In the genomic region with DNA sequence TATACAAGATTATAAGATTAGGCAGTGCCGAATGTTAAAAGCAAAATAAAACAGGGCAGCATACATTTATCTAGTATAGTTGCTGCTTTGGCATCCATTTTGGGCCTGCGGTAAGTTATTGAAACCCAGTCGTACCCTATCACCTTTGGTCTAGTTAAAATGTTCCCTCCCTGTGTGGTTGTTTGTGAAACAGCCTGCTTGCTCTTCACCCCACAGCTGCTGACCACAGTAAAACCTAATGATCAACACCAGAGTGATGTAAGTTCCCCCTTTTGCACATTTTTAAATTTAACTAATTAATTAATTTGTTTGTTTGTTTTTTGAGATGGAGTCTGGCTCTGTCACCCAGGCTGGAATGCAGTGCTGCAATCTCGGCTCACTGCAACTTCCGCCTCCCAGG, we compare ENCODE assay signal across 13 cellular contexts. TPM values are rescaled to one million over a fixed set of nuclear protein-coding genes. Genes with fewer than 3 reads are reported as not detected.
A peak's percentile ranks its signal among the peaks of the same experiment; 100 is the strongest.
DNase-seq lines count a peak whose midpoint lies in the region; ATAC-seq lines count a peak whose summit lies in the region.
"Had no signal": no experiment of that assay in that cellular context is flagged by ENCODE, and none has a peak within 500 bp of the region (broad histone marks: within the 10 kb centered on the region; RNA-seq: fewer than 3 reads in every experiment).

No MANE protein-coding gene starts in this region.

- POLR2A ChIA-PET in activated CD8-positive, alpha-beta T cell treated with anti-CD3 and anti-CD28 coated beads, Interleukin-2, amount 10 ng/mL, durations not matched to agents 7 days and 5 days (lab: Charles Lee), result no interaction called here
- POLR2A ChIA-PET in activated CD4-positive, alpha-beta memory T cell treated with anti-CD3 and anti-CD28 coated beads, Interleukin-2, amount 10 ng/mL, durations not matched to agents 7 days and 5 days (lab: Charles Lee), result no interaction called here

- ATAC-seq in GM18873 (IDR thresholded peaks at IDR 0.05; ENCODE audit: low FRiP score, unreplicated experiment) (peak; percentile 35), GM21619 (IDR thresholded peaks at IDR 0.05; ENCODE audit: unreplicated experiment) (peak; percentile 37), HG03457 (IDR thresholded peaks at IDR 0.05; ENCODE audit: unreplicated experiment) (peak; percentile 33), memory B cell (ENCODE audit: low read depth) (peak; percentile 85), Right ventricle myocardium superior (ENCODE audit: poor library complexity) (no peak)
- no peak for ATAC-seq in activated CD8-positive, alpha-beta T cell treated with anti-CD3 and anti-CD28 coated beads, Interleukin-2, amount 10 ng/mL, durations not matched to agents 7 days and 5 days
- ATAC-seq: lower lobe of right lung had no signal

- no peak overlapping the region for H3K4me3 Mint-ChIP-seq in memory B cell
- H3K4me3 Mint-ChIP-seq in activated CD8-positive, alpha-beta T cell treated with anti-CD3 and anti-CD28 coated beads, Interleukin-2, amount 10 ng/mL, durations not matched to agents 7 days and 5 days, result no peak overlapping the region
- H3K4me3 Mint-ChIP-seq in activated CD4-positive, alpha-beta memory T cell treated with anti-CD3 and anti-CD28 coated beads, Interleukin-2, amount 10 ng/mL, durations not matched to agents 7 days and 5 days, result no peak overlapping the region
- H3K4me3 Mint-ChIP-seq: CD14-positive monocyte had no signal

- peaks cover 3% of the 10 kb centered on the region for H3K27me3 Mint-ChIP-seq in memory B cell
- H3K27me3 Mint-ChIP-seq in activated CD8-positive, alpha-beta T cell treated with anti-CD3 and anti-CD28 coated beads, Interleukin-2, amount 10 ng/mL, durations not matched to agents 7 days and 5 days (ENCODE audit: low read depth), result no peaks in the 10 kb centered on the region
- peaks cover 7% of the 10 kb centered on the region for H3K27me3 Mint-ChIP-seq in activated CD4-positive, alpha-beta memory T cell treated with anti-CD3 and anti-CD28 coated beads, Interleukin-2, amount 10 ng/mL, durations not matched to agents 7 days and 5 days

- peaks cover 13% of the 10 kb centered on the region for H3K4me1 Mint-ChIP-seq in memory B cell
- H3K4me1 Mint-ChIP-seq in activated CD8-positive, alpha-beta T cell treated with anti-CD3 and anti-CD28 coated beads, Interleukin-2, amount 10 ng/mL, durations not matched to agents 7 days and 5 days (ENCODE audit: low read depth), result peaks cover 5% of the 10 kb centered on the region
- peaks cover 5% of the 10 kb centered on the region for H3K4me1 Mint-ChIP-seq in activated CD4-positive, alpha-beta memory T cell treated with anti-CD3 and anti-CD28 coated beads, Interleukin-2, amount 10 ng/mL, durations not matched to agents 7 days and 5 days
- H3K4me1 Mint-ChIP-seq: CD14-positive monocyte had no signal

- H3K27ac Mint-ChIP-seq in memory B cell, result no peak overlapping the region
- no peak overlapping the region for H3K27ac Mint-ChIP-seq in activated CD8-positive, alpha-beta T cell treated with anti-CD3 and anti-CD28 coated beads, Interleukin-2, amount 10 ng/mL, durations not matched to agents 7 days and 5 days
- no peak overlapping the region for H3K27ac Mint-ChIP-seq in activated CD4-positive, alpha-beta memory T cell treated with anti-CD3 and anti-CD28 coated beads, Interleukin-2, amount 10 ng/mL, durations not matched to agents 7 days and 5 days
- H3K27ac Mint-ChIP-seq: CD14-positive monocyte had no signal

- intact Hi-C loops in Right ventricle myocardium superior (cut with DNase I), result no loop called here

- CTCF ChIA-PET in activated CD8-positive, alpha-beta T cell treated with anti-CD3 and anti-CD28 coated beads, Interleukin-2, amount 10 ng/mL, durations not matched to agents 7 days and 5 days (lab: Charles Lee), result no interaction called here
- CTCF ChIA-PET in activated CD4-positive, alpha-beta memory T cell treated with anti-CD3 and anti-CD28 coated beads, Interleukin-2, amount 10 ng/mL, durations not matched to agents 7 days and 5 days (lab: Charles Lee), result no interaction called here

- no peak for DNase-seq in memory B cell (ENCODE audit: low spot score in 2 of 2)
- no peak for DNase-seq in activated CD8-positive, alpha-beta T cell treated with anti-CD3 and anti-CD28 coated beads, Interleukin-2, amount 10 ng/mL, durations not matched to agents 7 days and 5 days
- DNase-seq in Right ventricle myocardium superior, result no peak
- no peak for DNase-seq in activated CD4-positive, CD25-positive, alpha-beta regulatory T cell (lab: John Stamatoyannopoulos, UW)
- DNase-seq in activated CD4-positive, alpha-beta memory T cell treated with anti-CD3 and anti-CD28 coated beads, Interleukin-2, amount 10 ng/mL, durations not matched to agents 7 days and 5 days, result no peak
- DNase-seq: activated CD4-positive, alpha-beta T cell treated with anti-CD3 and anti-CD28 coated beads for 1 hour; lower lobe of right lung; NCI-H187 treated with DMSO at 0.1 percent for 48 hours; SW 1271 had no signal

- peaks cover 1% of the 10 kb centered on the region for H3K36me3 Mint-ChIP-seq in memory B cell
- H3K36me3 Mint-ChIP-seq in activated CD8-positive, alpha-beta T cell treated with anti-CD3 and anti-CD28 coated beads, Interleukin-2, amount 10 ng/mL, durations not matched to agents 7 days and 5 days (ENCODE audit: low read depth), result no peaks in the 10 kb centered on the region
- no peaks in the 10 kb centered on the region for H3K36me3 Mint-ChIP-seq in activated CD4-positive, alpha-beta memory T cell treated with anti-CD3 and anti-CD28 coated beads, Interleukin-2, amount 10 ng/mL, durations not matched to agents 7 days and 5 days (ENCODE audit: low read depth)
- H3K36me3 Mint-ChIP-seq: CD14-positive monocyte had no signal

- peaks cover 1% of the 10 kb centered on the region for H3K9me3 Mint-ChIP-seq in memory B cell
- H3K9me3 Mint-ChIP-seq in activated CD8-positive, alpha-beta T cell treated with anti-CD3 and anti-CD28 coated beads, Interleukin-2, amount 10 ng/mL, durations not matched to agents 7 days and 5 days (ENCODE audit: insufficient read depth), result no peaks in the 10 kb centered on the region
- no peaks in the 10 kb centered on the region for H3K9me3 Mint-ChIP-seq in activated CD4-positive, alpha-beta memory T cell treated with anti-CD3 and anti-CD28 coated beads, Interleukin-2, amount 10 ng/mL, durations not matched to agents 7 days and 5 days

RNA-seq across cellular contexts. Expression of a gene that starts 50.3 kb away (rescaled TPM):
- total RNA-seq in activated CD8-positive, alpha-beta T cell treated with anti-CD3 and anti-CD28 coated beads, Interleukin-2, amount 10 ng/mL, durations not matched to agents 7 days and 5 days, result 10 to 100 TPM; 35.0 to 36.9 TPM
- total RNA-seq in Right ventricle myocardium superior, result 39.5 TPM
- 10 to 100 TPM; 39.1 to 39.8 TPM for total RNA-seq in activated CD4-positive, alpha-beta memory T cell treated with anti-CD3 and anti-CD28 coated beads, Interleukin-2, amount 10 ng/mL, durations not matched to agents 7 days and 5 days

Comparison
In these comparisons a context has a peak if more than half of its experiments do, and no peak if none do; other contexts are left out.
1. ATAC-seq: peak in GM18873 (single experiment), GM21619 (single experiment), HG03457 (single experiment) and memory B cell (single experiment); none in activated CD8-positive, alpha-beta T cell treated with anti-CD3 and anti-CD28 coated beads, Interleukin-2, amount 10 ng/mL, durations not matched to agents 7 days and 5 days (single experiment) and Right ventricle myocardium superior (single experiment).